Comparison of ENCODE assay signal across 9 cellular contexts in genomic region chr12:6430124-6430989, GRCh38. TPM values are rescaled to one million over a fixed set of nuclear protein-coding genes. Genes with fewer than 3 reads are reported as not detected.
DNase-seq lines count a peak whose midpoint lies in the region; ATAC-seq and TF ChIP-seq lines count a peak whose summit lies in the region.
"Had no signal": no experiment of that assay in that cellular context is flagged by ENCODE, and none has a peak within 500 bp of the region (broad histone marks: within the 10 kb centered on the region; RNA-seq: fewer than 3 reads in every experiment).

No MANE protein-coding gene starts in this region.

- H3K27ac Mint-ChIP-seq in activated naive CD8-positive, alpha-beta T cell: peak overlapping the region; percentile 90

- H3K9me3 ChIP-seq in prostate gland: no peaks in the 10 kb centered on the region

- no peaks in the 10 kb centered on the region for H3K27me3 Mint-ChIP-seq in activated naive CD8-positive, alpha-beta T cell

- H3K4me3 Mint-ChIP-seq in activated naive CD8-positive, alpha-beta T cell: peak overlapping the region; percentile 59

- no peaks in the 10 kb centered on the region for H3K36me3 Mint-ChIP-seq in activated naive CD8-positive, alpha-beta T cell

- TF ChIP-seq POLR2A in prostate gland (IDR thresholded peaks at IDR 0.05): peak; percentile 16

- no peaks in the 10 kb centered on the region for H3K27me3 ChIP-seq in prostate gland (replicated peaks; ENCODE audit: insufficient read depth)

- no peaks in the 10 kb centered on the region for H3K9me3 Mint-ChIP-seq in activated naive CD8-positive, alpha-beta T cell (ENCODE audit: low read depth)

- intact Hi-C loops in Right ventricle myocardium superior (cut with DNase I): no loop called here
- intact Hi-C loops in prostate gland (cut with DNase I): no loop called here

- ATAC-seq in Right ventricle myocardium superior (ENCODE audit: poor library complexity) (peak; percentile 86), GM18907 (IDR thresholded peaks at IDR 0.05; ENCODE audit: unreplicated experiment) (no peak), HG03342 (IDR thresholded peaks at IDR 0.05; ENCODE audit: unreplicated experiment) (no peak)

- peak overlapping the region in 1 of 2 donors; percentile 18 for H3K4me3 ChIP-seq in prostate gland

- TF ChIP-seq CTCF in prostate gland (IDR thresholded peaks at IDR 0.05): peak in 1 of 4 experiments; percentile 17
- TF ChIP-seq CTCF in GM20000 (IDR thresholded peaks at IDR 0.05; ENCODE audit: extremely low read depth, missing control alignments): no peak

- no peaks in the 10 kb centered on the region for H3K36me3 ChIP-seq in prostate gland

- peaks cover 80% of the 10 kb centered on the region for H3K4me1 Mint-ChIP-seq in activated naive CD8-positive, alpha-beta T cell (ENCODE audit: low read depth)

- DNase-seq in GF-D8 (lab: John Stamatoyannopoulos, UW) (peak; percentile 88), NOMO-1 treated with dmso at 0.1 percent for 144 hours (lab: John Stamatoyannopoulos, UW; ENCODE audit: unreplicated experiment) (peak; percentile 55), Right ventricle myocardium superior (peak; percentile 84), prostate gland (ENCODE audit: low spot score) (peak; percentile 73), GM20000 (ENCODE audit: low spot score) (no peak)

- H3K4me1 ChIP-seq in prostate gland (replicated peaks): no peaks in the 10 kb centered on the region

- WGBS in prostate gland: 20% methylated on average over 19 of the region's 19 CpGs

- peak overlapping the region; percentile 15 to 53 for H3K27ac ChIP-seq in prostate gland

RNA-seq across cellular contexts. Expression of gene CD27, which starts 14.4 kb away (rescaled TPM):
- 0.30 TPM for total RNA-seq in Right ventricle myocardium superior
- 1 to 10 TPM; 1.5 to 2.5 TPM for total RNA-seq in prostate gland

RNA-seq across cellular contexts. Expression of gene TAPBPL, which starts 21.5 kb away (rescaled TPM):
- total RNA-seq in Right ventricle myocardium superior: 11.1 TPM
- 10 to 100 TPM; 31.6 to 39.9 TPM for total RNA-seq in prostate gland

RNA-seq across cellular contexts. Expression of gene VAMP1, which starts 40.1 kb away (rescaled TPM):
- total RNA-seq in Right ventricle myocardium superior (3.2 TPM), prostate gland (1 to 10 TPM; 6.3 to 8.5 TPM)

RNA-seq across cellular contexts. Expression of gene LTBR, which starts 46.4 kb away (rescaled TPM):
- 23.2 TPM for total RNA-seq in Right ventricle myocardium superior
- total RNA-seq in prostate gland: 100 to 1,000 TPM; 186 to 264 TPM

RNA-seq across cellular contexts. Expression of gene SCNN1A, which starts 55.0 kb away (rescaled TPM):
- total RNA-seq in Right ventricle myocardium superior: not detected
- 100 to 1,000 TPM; 128 to 211 TPM for total RNA-seq in prostate gland
- total RNA-seq: T-helper 1 cell treated with Interleukin-12 subunit alpha and Interleukin-12 subunit beta and Interleukin-4 antibody, amounts not matched to agents 30 ng/mL and 1 ng/mL, for 36 hours had no signal
